ENCODE assay signal across 10 cellular contexts in the genomic region with DNA sequence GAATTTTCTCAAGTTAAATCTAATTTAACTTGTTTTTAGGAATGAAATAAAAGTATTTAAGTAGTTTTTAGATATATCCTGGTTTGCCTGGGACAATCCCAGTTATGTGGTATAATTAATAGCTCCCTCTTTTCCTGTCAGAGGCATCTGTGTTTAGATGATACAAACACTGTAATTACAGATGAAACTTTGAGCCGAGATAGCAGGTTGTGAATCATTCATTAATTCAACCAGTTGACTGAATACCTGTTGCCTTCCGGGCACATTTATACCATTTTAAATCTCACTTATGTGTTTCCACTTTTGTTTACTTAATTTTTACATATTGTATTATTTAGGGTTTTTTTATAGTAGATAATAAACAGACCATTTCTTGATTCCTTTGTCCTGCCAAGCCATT.
"Had no signal": no experiment of that assay in that cellular context is flagged by ENCODE, and none has a peak within 500 bp of the region (broad histone marks: within the 10 kb centered on the region; RNA-seq: fewer than 3 reads in every experiment).

No MANE protein-coding gene starts in this region.

- H3K4me3 ChIP-seq: GM23248, GM23338, HAP-1 had no signal

- H3K27ac ChIP-seq: GM23248 had no signal

- ATAC-seq: GM23338, HCT116 had no signal

- H3K4me1 ChIP-seq: HAP-1 had no signal

- DNase-seq: GM23248, GOT3, H7, H9, HFFc6 had no signal

- H3K9ac ChIP-seq: GM23248 had no signal

- H3K4me2 ChIP-seq: GM23338 had no signal

- H3K9me3 ChIP-seq: HAP-1 had no signal

- H2AFZ ChIP-seq: GM23248, GM23338 had no signal

- FAIRE-seq: H1, H54 had no signal
